Comparison of ENCODE assay signal across 16 cellular contexts in genomic region chr14:89550761-89551283, GRCh38.
DNase-seq lines count a peak whose midpoint lies in the region; ATAC-seq and TF ChIP-seq lines count a peak whose summit lies in the region.
"Had no signal": no experiment of that assay in that cellular context is flagged by ENCODE, and none has a peak within 500 bp of the region (broad histone marks: within the 10 kb centered on the region; RNA-seq: fewer than 3 reads in every experiment).

No MANE protein-coding gene starts in this region.

- WGBS in endodermal cell (ENCODE audit: insufficient coverage in 1 of 2, insufficient read length in 1 of 2), 2 experiments = 84 to 85% methylated on average over 8 to 10 of the region's 10 CpGs

- H3K9ac ChIP-seq in endodermal cell (ENCODE audit: extremely low read depth, low read length, poor library complexity, severe bottlenecking) (no peak overlapping the region), neural progenitor cell (no peak overlapping the region)

- H3K4me3 ChIP-seq in endodermal cell (ENCODE audit: low read length) (no peak overlapping the region), neural progenitor cell (no peak overlapping the region)

- no peak overlapping the region for H3K4me3 Mint-ChIP-seq in endodermal cell
- H3K4me3 Mint-ChIP-seq in neural progenitor cell = no peak overlapping the region
- H3K4me3 Mint-ChIP-seq: activated CD4-positive, alpha-beta T cell treated with anti-CD3 and anti-CD28 coated beads, Interleukin-2, amount 10 ng/mL, durations not matched to agents 7 days and 5 days; naive B cell had no signal

- H3K36me3 Mint-ChIP-seq in endodermal cell (ENCODE audit: low read depth) (peaks cover 4% of the 10 kb centered on the region), neural progenitor cell (no peaks in the 10 kb centered on the region)

- no peaks in the 10 kb centered on the region for H3K27me3 Mint-ChIP-seq in endodermal cell (ENCODE audit: insufficient read depth)
- H3K27me3 Mint-ChIP-seq in neural progenitor cell (ENCODE audit: insufficient read depth, low read depth) = peaks cover 2% of the 10 kb centered on the region
- H3K27me3 Mint-ChIP-seq: activated CD4-positive, alpha-beta T cell treated with anti-CD3 and anti-CD28 coated beads, Interleukin-2, amount 10 ng/mL, durations not matched to agents 7 days and 5 days; naive B cell had no signal

- H3K27ac ChIP-seq in endodermal cell (ENCODE audit: low read depth, low read length) = peak overlapping the region; percentile 72
- H3K27ac ChIP-seq in neural progenitor cell = peak overlapping the region; percentile 57

- no peaks in the 10 kb centered on the region for H3K36me3 ChIP-seq in endodermal cell (ENCODE audit: control insufficient read depth, insufficient read depth, low read length)
- H3K36me3 ChIP-seq in neural progenitor cell = no peaks in the 10 kb centered on the region

- peak overlapping the region; percentile 14 for H2AFZ ChIP-seq in neural progenitor cell (replicated peaks)

- H3K9me3 ChIP-seq in endodermal cell (ENCODE audit: control insufficient read depth, low read length) (no peaks in the 10 kb centered on the region), neural progenitor cell (ENCODE audit: low read depth) (no peaks in the 10 kb centered on the region)

- H3K4me1 Mint-ChIP-seq in endodermal cell (peaks cover 10% of the 10 kb centered on the region), neural progenitor cell (peaks cover 20% of the 10 kb centered on the region)

- no peaks in the 10 kb centered on the region for H3K79me2 ChIP-seq in neural progenitor cell (ENCODE audit: low read depth)

- H3K4me1 ChIP-seq in endodermal cell (ENCODE audit: control insufficient read depth, insufficient read depth, low read length) (no peaks in the 10 kb centered on the region), neural progenitor cell (peaks cover 23% of the 10 kb centered on the region)

- H3K27ac Mint-ChIP-seq in endodermal cell (peak overlapping the region; percentile 6), neural progenitor cell (no peak overlapping the region)
- H3K27ac Mint-ChIP-seq: activated CD4-positive, alpha-beta T cell treated with anti-CD3 and anti-CD28 coated beads, Interleukin-2, amount 10 ng/mL, durations not matched to agents 7 days and 5 days had no signal

- H3K27me3 ChIP-seq in endodermal cell (ENCODE audit: control insufficient read depth, insufficient read depth, low read length, poor library complexity, severe bottlenecking) (no peaks in the 10 kb centered on the region), neural progenitor cell (no peaks in the 10 kb centered on the region)

- no peak for ATAC-seq in GM19463 (IDR thresholded peaks at IDR 0.05; ENCODE audit: unreplicated experiment)
- no peak for ATAC-seq in HG02623 (IDR thresholded peaks at IDR 0.05; ENCODE audit: unreplicated experiment)
- no peak for ATAC-seq in GM18868 (IDR thresholded peaks at IDR 0.05; ENCODE audit: unreplicated experiment)

- no peak for TF ChIP-seq CTCF in endodermal cell (conservative IDR thresholded peaks at IDR 0.05)
- TF ChIP-seq CTCF in neural progenitor cell (IDR thresholded peaks at IDR 0.05) = no peak

- H4K20me1 ChIP-seq in neural progenitor cell (ENCODE audit: low read depth) = no peaks in the 10 kb centered on the region

- no peaks in the 10 kb centered on the region for H3K9me3 Mint-ChIP-seq in endodermal cell
- no peaks in the 10 kb centered on the region for H3K9me3 Mint-ChIP-seq in neural progenitor cell
- H3K9me3 Mint-ChIP-seq: activated CD4-positive, alpha-beta T cell treated with anti-CD3 and anti-CD28 coated beads, Interleukin-2, amount 10 ng/mL, durations not matched to agents 7 days and 5 days; naive B cell had no signal

- peak overlapping the region; percentile 16 for H3K4me2 ChIP-seq in neural progenitor cell

- DNase-seq in COLO829 (ENCODE audit: low spot score) = peak; percentile 88
- peak; percentile 11 for DNase-seq in RPMI7951 (ENCODE audit: low read depth)
- DNase-seq in endodermal cell = no peak
- no peak for DNase-seq in neural progenitor cell (ENCODE audit: low spot score)
- DNase-seq: activated CD4-positive, alpha-beta T cell treated with anti-CD3 and anti-CD28 coated beads, Interleukin-2, amount 10 ng/mL, durations not matched to agents 7 days and 5 days; COR-L47; DND-41; H7; KG1; kidney; naive B cell; NCI-H2171 treated with DMSO at 0.1 percent for 48 hours; NCI-H748 treated with DMSO at 0.1 percent for 48 hours had no signal

- H3F3A ChIP-seq in neural progenitor cell (ENCODE audit: low read depth) = no peaks in the 10 kb centered on the region

Comparison
In these comparisons a context has a peak if more than half of its experiments do, and no peak if none do; other contexts are left out.
1. DNase-seq: peak in COLO829 (single experiment) and RPMI7951 (single experiment); none in endodermal cell (single experiment) and neural progenitor cell (single experiment).